ENCODE assay signal across 12 cellular contexts in the genomic region with DNA sequence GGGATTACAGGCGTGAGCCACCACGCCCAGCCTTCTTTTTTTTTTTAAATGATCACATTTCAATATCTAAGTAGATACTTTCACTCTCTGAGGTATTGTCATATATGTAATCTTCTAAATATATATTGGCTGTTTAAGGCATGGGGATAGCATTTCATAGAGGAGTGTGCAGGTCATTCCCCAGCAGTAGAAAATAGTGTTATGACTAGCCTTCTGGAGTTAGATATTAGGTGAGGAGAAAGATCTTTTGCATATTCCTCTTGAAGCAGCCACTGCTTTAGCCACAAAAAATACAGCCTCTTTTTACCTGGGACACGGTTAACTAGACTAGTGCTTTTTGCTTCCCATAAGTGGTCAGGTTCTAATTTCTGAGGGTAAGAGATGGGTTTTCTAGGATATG. TPM values are rescaled to one million over a fixed set of nuclear protein-coding genes. Genes with fewer than 3 reads are reported as not detected.
DNase-seq lines count a peak whose midpoint lies in the region; ATAC-seq, FAIRE-seq and TF ChIP-seq lines count a peak whose summit lies in the region.
"Had no signal": no experiment of that assay in that cellular context is flagged by ENCODE, and none has a peak within 500 bp of the region (broad histone marks: within the 10 kb centered on the region; RNA-seq: fewer than 3 reads in every experiment).

No MANE protein-coding gene starts in this region.

- H3K27ac Mint-ChIP-seq in activated naive CD4-positive, alpha-beta T cell treated with anti-CD3 and anti-CD28 coated beads, Interleukin-2, amount 50 U/mL, for 72 hours, result peak overlapping the region; percentile 86 to 96

- intact Hi-C loops in HepG2 (cut with micrococcal nuclease; ENCODE audit: unreplicated experiment), result no loop called here

- TF ChIP-seq POLR2A in HepG2 (IDR thresholded peaks at IDR 0.05; ENCODE audit: insufficient read depth in 1 of 2, low read depth in 2 of 2, low read length in 2 of 2), result no peak

- H3K9me3 ChIP-seq in smooth muscle cell (replicated peaks; ENCODE audit: low read depth), result no peaks in the 10 kb centered on the region
- H3K9me3 ChIP-seq in HepG2 (ENCODE audit: low read length), result no peaks in the 10 kb centered on the region
- H3K9me3 ChIP-seq: left ventricle myocardium inferior had no signal

- H3F3A ChIP-seq in smooth muscle cell (ENCODE audit: low read depth), result no peaks in the 10 kb centered on the region

- in situ Hi-C loops in HepG2 (cut with HindIII; ENCODE audit: extremely low pct_ligation_motif_present, low pct_unique_long_range_greater_than_20kb), result no loop called here

- POLR2A ChIA-PET in HepG2 (lab: Yijun Ruan, JAX), result no interaction called here

- H3K36me3 Mint-ChIP-seq in activated naive CD4-positive, alpha-beta T cell treated with anti-CD3 and anti-CD28 coated beads, Interleukin-2, amount 50 U/mL, for 72 hours, result peaks cover 0 to 10% of the 10 kb centered on the region in 2 donors

- no peak overlapping the region for H3K4me3 ChIP-seq in smooth muscle cell
- no peak overlapping the region for H3K4me3 ChIP-seq in HepG2 (replicated peaks in 1 of 3; ENCODE audit: insufficient read depth in 1 of 3, low read depth in 2 of 3, low read length in 3 of 3)
- H3K4me3 ChIP-seq: left ventricle myocardium inferior had no signal

- H3K36me3 ChIP-seq in smooth muscle cell (ENCODE audit: low read depth) (no peaks in the 10 kb centered on the region), HepG2 (replicated peaks in 1 of 2; ENCODE audit: control insufficient read depth in 1 of 2, insufficient read depth in 2 of 2, low read length in 2 of 2) (no peaks in the 10 kb centered on the region)
- H3K36me3 ChIP-seq: left ventricle myocardium inferior had no signal

- no peak for TF ChIP-seq RAD21 in HepG2 (CRISPR knock-in tag; IDR thresholded peaks at IDR 0.05)

- H3K27me3 ChIP-seq in smooth muscle cell (ENCODE audit: low read depth) (no peaks in the 10 kb centered on the region), HepG2 (ENCODE audit: control insufficient read depth in 1 of 2, insufficient read depth in 2 of 2, low read length in 2 of 2) (no peaks in the 10 kb centered on the region)

- FAIRE-seq in HepG2 (lab: Jason Lieb, UNC), result no peak
- FAIRE-seq: bronchial epithelial cell had no signal

- H4K20me1 ChIP-seq in smooth muscle cell (ENCODE audit: low read depth), result peaks cover 94% of the 10 kb centered on the region
- no peaks in the 10 kb centered on the region for H4K20me1 ChIP-seq in HepG2 (ENCODE audit: insufficient read depth, low read length)

- H2AFZ ChIP-seq in smooth muscle cell (ENCODE audit: low read depth), result no peak overlapping the region
- no peak overlapping the region for H2AFZ ChIP-seq in HepG2 (ENCODE audit: low read length)

- H3K4me1 ChIP-seq in smooth muscle cell (ENCODE audit: low read depth) (peaks cover 29% of the 10 kb centered on the region), HepG2 (ENCODE audit: insufficient read depth, low read length) (peaks cover 10% of the 10 kb centered on the region; the same call in 1 of the 2 replicates)

- no peak overlapping the region for H3K4me2 ChIP-seq in smooth muscle cell
- H3K4me2 ChIP-seq in HepG2 (ENCODE audit: low read depth, low read length), result no peak overlapping the region

- 97% methylated on average over 3 of the region's 3 CpGs for WGBS in smooth muscle cell (ENCODE audit: low lambda C conversion rate)
- WGBS in HepG2 (ENCODE audit: low lambda C conversion rate), result 96% methylated on average over 3 of the region's 3 CpGs

- TF ChIP-seq CTCF in smooth muscle cell (IDR thresholded peaks at IDR 0.05; ENCODE audit: borderline replicate concordance, insufficient read depth, poor library complexity, severe bottlenecking) (no peak), HepG2 (CRISPR knock-in tag; IDR thresholded peaks at IDR 0.05) (no peak)

- BruUV-seq in HepG2 (replicated peaks; lab: Mats Ljungman, UMichigan), result no TSS peak

- H3K27ac ChIP-seq in smooth muscle cell (ENCODE audit: low read depth) (peak overlapping the region; percentile 22), HepG2 (ENCODE audit: extremely low read length, insufficient read depth, low read length) (no peak overlapping the region)
- H3K27ac ChIP-seq: left ventricle myocardium inferior had no signal

- peaks cover 0 to 6% of the 10 kb centered on the region in 2 donors for H3K9me3 Mint-ChIP-seq in activated naive CD4-positive, alpha-beta T cell treated with anti-CD3 and anti-CD28 coated beads, Interleukin-2, amount 50 U/mL, for 72 hours

- ATAC-seq in activated naive CD4-positive, alpha-beta T cell treated with anti-CD3 and anti-CD28 coated beads, Interleukin-2, amount 50 U/mL, for 72 hours, result peak in 1 of 2 donors; percentile 41
- ATAC-seq in GM21619 (IDR thresholded peaks at IDR 0.05; ENCODE audit: unreplicated experiment) (peak; percentile 79), HG03175 (IDR thresholded peaks at IDR 0.05; ENCODE audit: unreplicated experiment) (peak; percentile 79), HepG2 (no peak)

- H3K79me2 ChIP-seq in smooth muscle cell (ENCODE audit: low read depth) (peaks cover 89% of the 10 kb centered on the region), HepG2 (ENCODE audit: insufficient read depth, low read length) (peaks cover 26% of the 10 kb centered on the region)

- CTCF ChIA-PET in HepG2 (lab: Yijun Ruan, JAX; ENCODE audit: low intra/inter-chr PET ratio, low total read pairs), result no interaction called here

- DNase-seq in activated naive CD4-positive, alpha-beta T cell treated with anti-CD3 and anti-CD28 coated beads, Interleukin-2, amount 50 U/mL, for 72 hours (ENCODE audit: low spot score in 2 of 2), result no peak
- DNase-seq in activated naive CD4-positive, alpha-beta T cell (lab: John Stamatoyannopoulos, UW), result no peak
- DNase-seq in smooth muscle cell (lab: John Stamatoyannopoulos, UW; ENCODE audit: unreplicated experiment), result no peak
- DNase-seq in HepG2 (ENCODE audit: low spot score), result no peak
- no peak for DNase-seq in superior temporal gyrus (ENCODE audit: extremely low spot score)
- DNase-seq in HCEC 1CT, result no peak
- DNase-seq: left ventricle myocardium inferior, NCI-H1436 treated with DMSO at 0.1 percent for 48 hours, posterior cingulate gyrus had no signal

- TF ChIP-seq EP300 in HepG2 (IDR thresholded peaks at IDR 0.05; ENCODE audit: low read depth in 2 of 2, low read length in 2 of 2) (no peak), HepG2 (CRISPR knock-in tag; IDR thresholded peaks at IDR 0.05; ENCODE audit: borderline replicate concordance) (no peak)

- H3K9ac ChIP-seq in smooth muscle cell (ENCODE audit: low read depth), result no peak overlapping the region
- no peak overlapping the region for H3K9ac ChIP-seq in HepG2 (ENCODE audit: insufficient read depth, low read depth, low read length)

TF ChIP-seq in HepG2, 621 proteins besides CTCF, POLR2A, EP300 and RAD21:
- TF ChIP-seq ZKSCAN5 (CRISPR knock-in tag; IDR thresholded peaks at IDR 0.05), result no peak
- TF ChIP-seq RBM39 (IDR thresholded peaks at IDR 0.05; ENCODE audit: low read depth, low read length, poor library complexity, severe bottlenecking), result no peak
- TF ChIP-seq XBP1 (CRISPR knock-in tag; IDR thresholded peaks at IDR 0.05), result no peak

RNA-seq across cellular contexts. Expression of gene ADD3, which starts 28.9 kb away (rescaled TPM):
- total RNA-seq in activated naive CD4-positive, alpha-beta T cell treated with anti-CD3 and anti-CD28 coated beads, Interleukin-2, amount 50 U/mL, for 72 hours, result 100 to 1,000 TPM in 1 of 2 donors, 10 to 100 TPM in 1; 60.3 to 123 TPM
- total RNA-seq in smooth muscle cell (154 and 155 TPM in 2 replicates), HepG2 (2016; rRNA removed; fragmentation: Illumina TruSeq; extraction: Trizol) (57.5 and 70.2 TPM in 2 replicates)
- polyA plus RNA-seq in smooth muscle cell (66.3 and 75.0 TPM in 2 replicates), HepG2 (2011; rRNA removed) (40.0 and 44.7 TPM in 2 replicates)
- total RNA-seq in HepG2 (2016; cell fraction: cytosol; rRNA removed; fragmentation: Illumina TruSeq; extraction: Trizol; ENCODE audit: low read depth), result 23.9 and 30.3 TPM in 2 replicates
- 57.4 and 65.2 TPM in 2 replicates for total RNA-seq in HepG2 (2016; cell fraction: insoluble cytoplasmic fraction; rRNA removed; fragmentation: Illumina TruSeq; extraction: Trizol)
- 25.0 and 26.6 TPM in 2 replicates for total RNA-seq in HepG2 (2016; cell fraction: membrane; rRNA removed; fragmentation: Illumina TruSeq; extraction: Trizol)
- 41.3 and 58.5 TPM in 2 replicates for total RNA-seq in HepG2 (2016; cell fraction: nucleus; rRNA removed; fragmentation: Illumina TruSeq; extraction: Trizol)
- polyA plus RNA-seq in HepG2 (2011; cell fraction: cytosol; rRNA removed), result 33.8 and 59.5 TPM in 2 replicates
- 62.7 and 102 TPM in 2 replicates for polyA plus RNA-seq in HepG2 (2011; cell fraction: nucleus; rRNA removed)
- polyA plus RNA-seq in HepG2 (2012), result 29.2 and 48.3 TPM in 2 replicates
- 1.4 and 1.6 TPM in 2 replicates for polyA plus RNA-seq in HepG2 (2016; cell fraction: cytosol; fragmentation: Illumina TruSeq; extraction: Trizol; ENCODE audit: low read depth)
- 44.7 and 44.8 TPM in 2 replicates for polyA plus RNA-seq in HepG2 (2016; cell fraction: insoluble cytoplasmic fraction; fragmentation: Illumina TruSeq; extraction: Trizol; ENCODE audit: low read depth)
- polyA plus RNA-seq in HepG2 (2016; cell fraction: membrane; fragmentation: Illumina TruSeq; extraction: Trizol; ENCODE audit: low read depth), result 5.5 and 6.0 TPM in 2 replicates
- polyA plus RNA-seq in HepG2 (2016; cell fraction: nucleus; fragmentation: Illumina TruSeq; extraction: Trizol; ENCODE audit: insufficient read depth, low read depth), result 53.5 and 57.5 TPM in 2 replicates
- 41.0 and 60.2 TPM in 2 replicates for polyA minus RNA-seq in HepG2 (2011; rRNA and poly(A)+ RNA removed; ENCODE audit: low replicate concordance)
- 34.7 and 44.4 TPM in 2 replicates for polyA minus RNA-seq in HepG2 (2011; cell fraction: cytosol; rRNA and poly(A)+ RNA removed)
- 91.9 and 114 TPM in 2 replicates for polyA minus RNA-seq in HepG2 (2011; cell fraction: nucleus; rRNA and poly(A)+ RNA removed)
